1 cellular context compared by ENCODE assay signal in the genomic region with DNA sequence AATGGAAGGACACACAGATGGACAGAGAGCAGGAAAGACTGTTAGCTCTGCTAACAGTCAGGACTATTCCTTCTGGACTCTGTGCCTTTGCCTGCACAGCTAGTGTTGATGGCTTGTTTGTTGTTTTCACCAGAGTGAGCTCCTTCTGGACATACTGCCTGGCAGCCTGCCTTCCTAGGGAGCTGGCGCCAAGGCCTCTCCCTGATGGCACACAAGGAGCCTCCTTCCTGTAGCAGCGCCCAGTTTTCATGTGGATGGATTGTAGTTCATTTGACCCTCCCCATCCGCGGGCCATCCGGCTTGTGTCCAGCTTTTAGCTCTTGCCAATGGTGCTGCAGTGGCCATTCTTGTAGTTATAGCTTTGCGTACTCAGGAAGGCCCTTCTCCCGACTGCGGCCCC.
A peak's percentile ranks its signal among the peaks of the same experiment; 100 is the strongest.
TF ChIP-seq lines count a peak whose summit lies in the region.

No MANE protein-coding gene starts in this region.

TF ChIP-seq in K562, 482 proteins besides CTCF, POLR2A, EP300 and RAD21 (continued from another document):
- TF ChIP-seq ERF (CRISPR knock-in tag; IDR thresholded peaks at IDR 0.05) (no peak), SIX5 (IDR thresholded peaks at IDR 0.05; ENCODE audit: borderline replicate concordance in 1 of 2, insufficient read depth in 1 of 2, low read depth in 1 of 2, low read length in 2 of 2) (peak in 1 of 2 experiments; percentile 15; a peak in 1 of 4 replicates), ZNF696 (CRISPR knock-in tag; conservative IDR thresholded peaks at IDR 0.05) (no peak), ZNF717 (CRISPR knock-in tag; IDR thresholded peaks at IDR 0.05) (no peak), WHSC1 (IDR thresholded peaks at IDR 0.05; ENCODE audit: low read length) (no peak), KDM1A (IDR thresholded peaks at IDR 0.05) (no peak), HNRNPLL (IDR thresholded peaks at IDR 0.05; ENCODE audit: low read depth, low read length, poor library complexity, severe bottlenecking) (no peak), ZNF785 (CRISPR knock-in tag; IDR thresholded peaks at IDR 0.05) (no peak), SMC3 (conservative IDR thresholded peaks at IDR 0.05; ENCODE audit: insufficient read depth, low read depth, low read length) (0 out of 2 replicates have a peak, but pooled peaks have one; percentile 11), SMARCB1 (IDR thresholded peaks at IDR 0.05; ENCODE audit: insufficient read length, low read depth) (no peak), CREM (IDR thresholded peaks at IDR 0.05; ENCODE audit: low read depth) (no peak), XRCC3 (IDR thresholded peaks at IDR 0.05) (no peak), ETV6 (IDR thresholded peaks at IDR 0.05; ENCODE audit: borderline replicate concordance in 1 of 2, low read depth in 2 of 2, low read length in 1 of 2) (no peak), ETV6 (CRISPR knock-in tag; IDR thresholded peaks at IDR 0.05; ENCODE audit: borderline replicate concordance) (no peak), CCNT2 (IDR thresholded peaks at IDR 0.05; ENCODE audit: borderline replicate concordance, extremely low read depth, insufficient read length, low read depth, low read length) (no peak), SMARCA5 (IDR thresholded peaks at IDR 0.05) (no peak), ZNF224 (CRISPR knock-in tag; IDR thresholded peaks at IDR 0.05) (no peak), GTF2E2 (tag; IDR thresholded peaks at IDR 0.05) (no peak), TCF3 (CRISPR knock-in tag; IDR thresholded peaks at IDR 0.05) (no peak), SNIP1 (IDR thresholded peaks at IDR 0.05; ENCODE audit: low read depth) (no peak), NFRKB (IDR thresholded peaks at IDR 0.05; ENCODE audit: low read depth) (no peak), PHB2 (IDR thresholded peaks at IDR 0.05; ENCODE audit: low read depth) (no peak), PHF8 (IDR thresholded peaks at IDR 0.05; ENCODE audit: borderline replicate concordance, low read length) (no peak), NCOA6 (IDR thresholded peaks at IDR 0.05) (no peak), BHLHE40 (IDR thresholded peaks at IDR 0.05; ENCODE audit: low read length) (0 out of 2 replicates have a peak, but pooled peaks have one; percentile 2), HDAC1 (IDR thresholded peaks at IDR 0.05) (no peak), ZNF165 (CRISPR knock-in tag; IDR thresholded peaks at IDR 0.05; ENCODE audit: borderline replicate concordance) (no peak), TEAD4 (IDR thresholded peaks at IDR 0.05; ENCODE audit: low read length) (0 out of 2 replicates have a peak, but pooled peaks have one; percentile 1), TEAD4 (CRISPR knock-in tag; IDR thresholded peaks at IDR 0.05; ENCODE audit: borderline replicate concordance) (no peak), DMBX1 (CRISPR knock-in tag; IDR thresholded peaks at IDR 0.05; ENCODE audit: borderline replicate concordance) (no peak), KAT8 (IDR thresholded peaks at IDR 0.05; ENCODE audit: low read depth) (no peak), ZBTB1 (CRISPR knock-in tag; IDR thresholded peaks at IDR 0.05; ENCODE audit: borderline replicate concordance, low read depth) (no peak), GATAD2A (IDR thresholded peaks at IDR 0.05) (no peak), ESRRA (IDR thresholded peaks at IDR 0.05; ENCODE audit: borderline replicate concordance, low read depth) (no peak), ZNF197 (CRISPR knock-in tag; IDR thresholded peaks at IDR 0.05; ENCODE audit: low read depth) (no peak), ARHGAP35 (IDR thresholded peaks at IDR 0.05; ENCODE audit: partially characterized antibody) (no peak), NCOA1 (IDR thresholded peaks at IDR 0.05; ENCODE audit: low read depth) (no peak), MYC (IDR thresholded peaks at IDR 0.05; ENCODE audit: low read depth, low read length) (no peak), MYC (CRISPR knock-in tag; IDR thresholded peaks at IDR 0.05; ENCODE audit: borderline replicate concordance, low read depth) (no peak), NR2C2 (CRISPR knock-in tag; IDR thresholded peaks at IDR 0.05) (no peak), NR2C2 (tag; IDR thresholded peaks at IDR 0.05) (no peak), ZNF140 (CRISPR knock-in tag; IDR thresholded peaks at IDR 0.05) (no peak), SMARCE1 (IDR thresholded peaks at IDR 0.05) (no peak)
- TF ChIP-seq, protein P1, sequence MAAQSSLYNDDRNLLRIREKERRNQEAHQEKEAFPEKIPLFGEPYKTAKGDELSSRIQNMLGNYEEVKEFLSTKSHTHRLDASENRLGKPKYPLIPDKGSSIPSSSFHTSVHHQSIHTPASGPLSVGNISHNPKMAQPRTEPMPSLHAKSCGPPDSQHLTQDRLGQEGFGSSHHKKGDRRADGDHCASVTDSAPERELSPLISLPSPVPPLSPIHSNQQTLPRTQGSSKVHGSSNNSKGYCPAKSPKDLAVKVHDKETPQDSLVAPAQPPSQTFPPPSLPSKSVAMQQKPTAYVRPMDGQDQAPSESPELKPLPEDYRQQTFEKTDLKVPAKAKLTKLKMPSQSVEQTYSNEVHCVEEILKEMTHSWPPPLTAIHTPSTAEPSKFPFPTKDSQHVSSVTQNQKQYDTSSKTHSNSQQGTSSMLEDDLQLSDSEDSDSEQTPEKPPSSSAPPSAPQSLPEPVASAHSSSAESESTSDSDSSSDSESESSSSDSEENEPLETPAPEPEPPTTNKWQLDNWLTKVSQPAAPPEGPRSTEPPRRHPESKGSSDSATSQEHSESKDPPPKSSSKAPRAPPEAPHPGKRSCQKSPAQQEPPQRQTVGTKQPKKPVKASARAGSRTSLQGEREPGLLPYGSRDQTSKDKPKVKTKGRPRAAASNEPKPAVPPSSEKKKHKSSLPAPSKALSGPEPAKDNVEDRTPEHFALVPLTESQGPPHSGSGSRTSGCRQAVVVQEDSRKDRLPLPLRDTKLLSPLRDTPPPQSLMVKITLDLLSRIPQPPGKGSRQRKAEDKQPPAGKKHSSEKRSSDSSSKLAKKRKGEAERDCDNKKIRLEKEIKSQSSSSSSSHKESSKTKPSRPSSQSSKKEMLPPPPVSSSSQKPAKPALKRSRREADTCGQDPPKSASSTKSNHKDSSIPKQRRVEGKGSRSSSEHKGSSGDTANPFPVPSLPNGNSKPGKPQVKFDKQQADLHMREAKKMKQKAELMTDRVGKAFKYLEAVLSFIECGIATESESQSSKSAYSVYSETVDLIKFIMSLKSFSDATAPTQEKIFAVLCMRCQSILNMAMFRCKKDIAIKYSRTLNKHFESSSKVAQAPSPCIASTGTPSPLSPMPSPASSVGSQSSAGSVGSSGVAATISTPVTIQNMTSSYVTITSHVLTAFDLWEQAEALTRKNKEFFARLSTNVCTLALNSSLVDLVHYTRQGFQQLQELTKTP (IDR thresholded peaks at IDR 0.05; ENCODE audit: low read depth in 1 of 2, partially characterized antibody in 2 of 2): no peak
- TF ChIP-seq, protein P2, sequence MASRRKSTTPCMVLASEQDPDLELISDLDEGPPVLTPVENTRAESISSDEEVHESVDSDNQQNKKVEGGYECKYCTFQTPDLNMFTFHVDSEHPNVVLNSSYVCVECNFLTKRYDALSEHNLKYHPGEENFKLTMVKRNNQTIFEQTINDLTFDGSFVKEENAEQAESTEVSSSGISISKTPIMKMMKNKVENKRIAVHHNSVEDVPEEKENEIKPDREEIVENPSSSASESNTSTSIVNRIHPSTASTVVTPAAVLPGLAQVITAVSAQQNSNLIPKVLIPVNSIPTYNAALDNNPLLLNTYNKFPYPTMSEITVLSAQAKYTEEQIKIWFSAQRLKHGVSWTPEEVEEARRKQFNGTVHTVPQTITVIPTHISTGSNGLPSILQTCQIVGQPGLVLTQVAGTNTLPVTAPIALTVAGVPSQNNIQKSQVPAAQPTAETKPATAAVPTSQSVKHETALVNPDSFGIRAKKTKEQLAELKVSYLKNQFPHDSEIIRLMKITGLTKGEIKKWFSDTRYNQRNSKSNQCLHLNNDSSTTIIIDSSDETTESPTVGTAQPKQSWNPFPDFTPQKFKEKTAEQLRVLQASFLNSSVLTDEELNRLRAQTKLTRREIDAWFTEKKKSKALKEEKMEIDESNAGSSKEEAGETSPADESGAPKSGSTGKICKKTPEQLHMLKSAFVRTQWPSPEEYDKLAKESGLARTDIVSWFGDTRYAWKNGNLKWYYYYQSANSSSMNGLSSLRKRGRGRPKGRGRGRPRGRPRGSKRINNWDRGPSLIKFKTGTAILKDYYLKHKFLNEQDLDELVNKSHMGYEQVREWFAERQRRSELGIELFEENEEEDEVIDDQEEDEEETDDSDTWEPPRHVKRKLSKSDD (conservative IDR thresholded peaks at IDR 0.05; ENCODE audit: low read length): 0 out of 2 replicates have a peak, but pooled peaks have one; percentile 8
- TF ChIP-seq, protein P3, sequence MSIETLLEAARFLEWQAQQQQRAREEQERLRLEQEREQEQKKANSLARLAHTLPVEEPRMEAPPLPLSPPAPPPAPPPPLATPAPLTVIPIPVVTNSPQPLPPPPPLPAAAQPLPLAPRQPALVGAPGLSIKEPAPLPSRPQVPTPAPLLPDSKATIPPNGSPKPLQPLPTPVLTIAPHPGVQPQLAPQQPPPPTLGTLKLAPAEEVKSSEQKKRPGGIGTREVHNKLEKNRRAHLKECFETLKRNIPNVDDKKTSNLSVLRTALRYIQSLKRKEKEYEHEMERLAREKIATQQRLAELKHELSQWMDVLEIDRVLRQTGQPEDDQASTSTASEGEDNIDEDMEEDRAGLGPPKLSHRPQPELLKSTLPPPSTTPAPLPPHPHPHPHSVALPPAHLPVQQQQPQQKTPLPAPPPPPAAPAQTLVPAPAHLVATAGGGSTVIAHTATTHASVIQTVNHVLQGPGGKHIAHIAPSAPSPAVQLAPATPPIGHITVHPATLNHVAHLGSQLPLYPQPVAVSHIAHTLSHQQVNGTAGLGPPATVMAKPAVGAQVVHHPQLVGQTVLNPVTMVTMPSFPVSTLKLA (conservative IDR thresholded peaks at IDR 0.05): no peak
- TF ChIP-seq, protein P4, sequence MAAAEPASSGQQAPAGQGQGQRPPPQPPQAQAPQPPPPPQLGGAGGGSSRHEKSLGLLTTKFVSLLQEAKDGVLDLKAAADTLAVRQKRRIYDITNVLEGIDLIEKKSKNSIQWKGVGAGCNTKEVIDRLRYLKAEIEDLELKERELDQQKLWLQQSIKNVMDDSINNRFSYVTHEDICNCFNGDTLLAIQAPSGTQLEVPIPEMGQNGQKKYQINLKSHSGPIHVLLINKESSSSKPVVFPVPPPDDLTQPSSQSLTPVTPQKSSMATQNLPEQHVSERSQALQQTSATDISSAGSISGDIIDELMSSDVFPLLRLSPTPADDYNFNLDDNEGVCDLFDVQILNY (CRISPR knock-in tag; IDR thresholded peaks at IDR 0.05): no peak
- TF ChIP-seq, protein P5, sequence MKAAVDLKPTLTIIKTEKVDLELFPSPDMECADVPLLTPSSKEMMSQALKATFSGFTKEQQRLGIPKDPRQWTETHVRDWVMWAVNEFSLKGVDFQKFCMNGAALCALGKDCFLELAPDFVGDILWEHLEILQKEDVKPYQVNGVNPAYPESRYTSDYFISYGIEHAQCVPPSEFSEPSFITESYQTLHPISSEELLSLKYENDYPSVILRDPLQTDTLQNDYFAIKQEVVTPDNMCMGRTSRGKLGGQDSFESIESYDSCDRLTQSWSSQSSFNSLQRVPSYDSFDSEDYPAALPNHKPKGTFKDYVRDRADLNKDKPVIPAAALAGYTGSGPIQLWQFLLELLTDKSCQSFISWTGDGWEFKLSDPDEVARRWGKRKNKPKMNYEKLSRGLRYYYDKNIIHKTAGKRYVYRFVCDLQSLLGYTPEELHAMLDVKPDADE (conservative IDR thresholded peaks at IDR 0.05; ENCODE audit: control insufficient read depth, low read depth, low read length): no peak
